In genomic region chr7:91915401-91916067, GRCh38 we compare ENCODE assay signal across 22 cellular contexts. TPM values are rescaled to one million over a fixed set of nuclear protein-coding genes. Genes with fewer than 3 reads are reported as not detected.
A peak's percentile ranks its signal among the peaks of the same experiment; 100 is the strongest.
DNase-seq lines count a peak whose midpoint lies in the region; ATAC-seq and TF ChIP-seq lines count a peak whose summit lies in the region.
"Had no signal": no experiment of that assay in that cellular context is flagged by ENCODE, and none has a peak within 500 bp of the region (broad histone marks: within the 10 kb centered on the region; RNA-seq: fewer than 3 reads in every experiment).

No MANE protein-coding gene starts in this region.

- peak; percentile 32 for DNase-seq in HCEC 1CT
- no peak for DNase-seq in PC-3
- DNase-seq in fibroblast of peridontal ligament (ENCODE audit: extremely low read depth): peak; percentile 51
- DNase-seq in uterus: no peak
- no peak for DNase-seq in retina
- DNase-seq in thyroid gland: no peak
- no peak for DNase-seq in NCI-H1436 treated with DMSO at 0.1 percent for 48 hours (lab: John Stamatoyannopoulos, UW)
- DNase-seq: activated CD8-positive, alpha-beta T cell treated with anti-CD3 and anti-CD28 coated beads, Interleukin-2, amount 10 ng/mL, durations not matched to agents 7 days and 5 days; activated T-cell treated with anti-CD3 and anti-CD28 coated beads, Interleukin-2, amount 50 U/mL, for 48 hours; body of pancreas; colonic mucosa; DMS79 treated with DMSO at 0.1 percent for 48 hours; head of caudate nucleus; natural killer cell; NCI-H1694; NCI-H82; stimulated activated CD4-positive, alpha-beta T cell treated with anti-CD3 and anti-CD28 coated beads, Interleukin-4, amount 100 ng/mL, for 1 hour; stimulated activated naive CD8-positive, alpha-beta T cell treated with anti-CD3 and anti-CD28 coated beads, Interleukin-15, Interleukin-2, amounts not matched to agents 100 U/mL and 50 U/mL, for 24 hours had no signal

- TF ChIP-seq CTCF in PC-3 (conservative IDR thresholded peaks at IDR 0.05; ENCODE audit: low read depth, low read length) (no peak), uterus (IDR thresholded peaks at IDR 0.05) (no peak), thyroid gland (IDR thresholded peaks at IDR 0.05) (no peak)

- H3K27me3 ChIP-seq in PC-3 (ENCODE audit: low read length) (no peaks in the 10 kb centered on the region), uterus (no peaks in the 10 kb centered on the region), thyroid gland (no peaks in the 10 kb centered on the region)
- H3K27me3 ChIP-seq: body of pancreas, colonic mucosa, tibial nerve had no signal

- no peaks in the 10 kb centered on the region for H3K9me3 ChIP-seq in PC-3 (ENCODE audit: low read length)
- H3K9me3 ChIP-seq in uterus: no peaks in the 10 kb centered on the region
- no peaks in the 10 kb centered on the region for H3K9me3 ChIP-seq in thyroid gland
- H3K9me3 ChIP-seq: body of pancreas, colonic mucosa, tibial nerve had no signal

- no peaks in the 10 kb centered on the region for H3K9me2 ChIP-seq in PC-3 (replicated peaks; ENCODE audit: low read length)

- peak; percentile 67 for ATAC-seq in PC-3
- ATAC-seq: activated CD8-positive, alpha-beta T cell treated with anti-CD3 and anti-CD28 coated beads, Interleukin-2, amount 10 ng/mL, durations not matched to agents 7 days and 5 days; body of pancreas; HCT116; left lobe of liver; natural killer cell; stimulated activated naive CD8-positive, alpha-beta T cell treated with anti-CD3 and anti-CD28 coated beads, Interleukin-15, Interleukin-2, amounts not matched to agents 100 U/mL and 50 U/mL, for 24 hours had no signal

- no peak overlapping the region for H3K9ac ChIP-seq in PC-3 (ENCODE audit: low read length)

- H3K36me3 ChIP-seq in PC-3 (ENCODE audit: low read depth, low read length) (no peaks in the 10 kb centered on the region), uterus (no peaks in the 10 kb centered on the region), thyroid gland (no peaks in the 10 kb centered on the region)
- H3K36me3 ChIP-seq: colonic mucosa, tibial nerve had no signal

- H3K4me3 ChIP-seq in PC-3 (ENCODE audit: low read length) (no peak overlapping the region), uterus (no peak overlapping the region), thyroid gland (replicated peaks in 1 of 3) (no peak overlapping the region)
- H3K4me3 ChIP-seq: body of pancreas, colonic mucosa, skin epidermis, tibial nerve had no signal

- no TSS peak for BruUV-seq in PC-3 (replicated peaks; lab: Mats Ljungman, UMichigan)

- POLR2A ChIA-PET in PC-3 (lab: Charles Lee; ENCODE audit: unreplicated experiment): no interaction called here

- peaks cover 8% of the 10 kb centered on the region for H3K4me1 ChIP-seq in PC-3 (ENCODE audit: insufficient read depth, low read length)
- peaks cover 0 to 3% of the 10 kb centered on the region in 2 donors for H3K4me1 ChIP-seq in uterus
- H3K4me1 ChIP-seq in thyroid gland: no peaks in the 10 kb centered on the region
- H3K4me1 ChIP-seq: body of pancreas, colonic mucosa had no signal

- H3K4me2 ChIP-seq in PC-3 (ENCODE audit: low read length): no peak overlapping the region

- H3K27ac ChIP-seq in PC-3 (ENCODE audit: low read length) (no peak overlapping the region), uterus (peak overlapping the region; percentile 53 to 65), thyroid gland (no peak overlapping the region)
- H3K27ac ChIP-seq: body of pancreas, colonic mucosa, skin epidermis had no signal

- CTCF ChIA-PET in PC-3 (lab: Charles Lee): no interaction called here

- no peaks in the 10 kb centered on the region for H4K20me1 ChIP-seq in PC-3 (ENCODE audit: low read length)

- TF ChIP-seq POLR2A in uterus (IDR thresholded peaks at IDR 0.05) (no peak), thyroid gland (IDR thresholded peaks at IDR 0.05) (no peak)

- WGBS in thyroid gland, 2 donors: 92 to 93% methylated on average over 3 of the region's 3 CpGs

- H3F3A ChIP-seq in PC-3 (ENCODE audit: low read length, unreplicated experiment): no peaks in the 10 kb centered on the region

- intact Hi-C loops in PC-3 (cut with micrococcal nuclease) (no loop called here), uterus (cut with DNase I; ENCODE audit: low total_unique reads) (no loop called here), thyroid gland (cut with DNase I) (no loop called here)

- no peaks in the 10 kb centered on the region for H3K79me2 ChIP-seq in PC-3 (ENCODE audit: low read length)

- H2AFZ ChIP-seq in PC-3 (ENCODE audit: low read length): no peak overlapping the region

RNA-seq across cellular contexts. Expression of gene AKAP9, which starts 25.1 kb away (rescaled TPM):
- total RNA-seq in PC-3 (2014; rRNA removed) (23.9 and 24.9 TPM in 2 replicates), uterus (100 to 1,000 TPM in 1 of 4 donors, 10 to 100 TPM in 3; 32.5 to 125 (median 63.5) TPM), thyroid gland (100 to 1,000 TPM in 3 of 4 donors, 10 to 100 TPM in 1; 91.1 to 150 (median 124) TPM)

RNA-seq across cellular contexts. Expression of gene MTERF1, which starts 35.0 kb away (rescaled TPM):
- total RNA-seq in PC-3 (2014; rRNA removed) (4.0 and 10.0 TPM in 2 replicates), uterus (10 to 100 TPM in 3 of 4 donors, 1 to 10 TPM in 1; 4.4 to 23.8 (median 21.0) TPM), thyroid gland (10 to 100 TPM; 13.0 to 27.7 (median 21.5) TPM)

Comparison
In these comparisons a context has a peak if more than half of its experiments do, and no peak if none do; other contexts are left out.
1. DNase-seq: peak in HCEC 1CT (single experiment) and fibroblast of peridontal ligament (single experiment); none in PC-3 (single experiment), uterus (0 of 2), retina (single experiment), thyroid gland (0 of 2) and NCI-H1436 treated with DMSO at 0.1 percent for 48 hours (single experiment).
2. H3K27ac ChIP-seq: peak in uterus (2 of 2); none in PC-3 (single experiment) and thyroid gland (0 of 3).